Comparison of ENCODE assay signal across 1 cellular context in the genomic region with DNA sequence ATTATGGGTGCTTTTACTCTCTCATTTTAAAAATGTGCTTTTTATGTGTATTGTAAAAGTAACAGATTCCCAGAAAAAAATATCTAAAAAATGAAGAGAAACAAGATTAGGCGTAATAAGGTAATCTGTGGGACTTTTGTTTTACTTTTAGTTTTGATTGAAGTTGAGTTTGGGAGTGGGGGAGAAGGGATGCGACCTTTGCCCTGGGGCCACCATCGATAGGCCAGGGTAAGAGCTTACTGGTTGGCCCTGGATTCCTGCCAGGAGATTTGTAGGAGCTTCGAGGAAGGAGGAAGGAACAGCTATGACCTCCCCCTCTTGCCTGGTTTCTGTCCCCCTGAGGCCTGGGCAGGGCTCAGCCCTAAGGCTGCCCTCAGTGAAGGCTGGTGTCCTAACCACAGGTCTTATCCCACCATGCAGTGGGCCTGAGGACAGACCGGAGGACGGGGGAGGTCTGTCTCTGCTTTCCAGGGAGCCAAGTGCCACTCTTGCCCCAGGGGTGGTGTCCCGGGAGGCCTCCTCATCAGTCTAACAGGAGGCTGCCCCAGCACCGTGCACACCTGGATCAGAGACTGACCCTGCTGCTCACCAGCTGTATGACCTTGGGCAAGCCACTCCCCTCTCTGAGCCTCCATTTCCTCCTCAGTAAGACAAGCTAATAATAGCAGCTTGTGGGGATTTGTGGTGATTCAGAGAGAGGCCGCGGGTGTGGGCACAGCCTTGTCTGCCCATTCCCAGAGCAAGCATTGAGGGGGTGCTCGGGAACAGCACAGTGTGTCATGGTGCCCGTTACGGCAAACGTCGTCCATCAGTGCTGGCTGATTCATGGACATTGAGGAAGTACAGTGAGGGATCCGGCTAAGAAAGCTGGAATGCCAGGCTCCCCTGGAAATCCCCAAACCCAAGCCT.
TF ChIP-seq lines count a peak whose summit lies in the region.

No MANE protein-coding gene starts in this region.

TF ChIP-seq in GM23338, 12 proteins besides CTCF, POLR2A, EP300 and RAD21 (continued from another document):
- TF ChIP-seq, protein P1, sequence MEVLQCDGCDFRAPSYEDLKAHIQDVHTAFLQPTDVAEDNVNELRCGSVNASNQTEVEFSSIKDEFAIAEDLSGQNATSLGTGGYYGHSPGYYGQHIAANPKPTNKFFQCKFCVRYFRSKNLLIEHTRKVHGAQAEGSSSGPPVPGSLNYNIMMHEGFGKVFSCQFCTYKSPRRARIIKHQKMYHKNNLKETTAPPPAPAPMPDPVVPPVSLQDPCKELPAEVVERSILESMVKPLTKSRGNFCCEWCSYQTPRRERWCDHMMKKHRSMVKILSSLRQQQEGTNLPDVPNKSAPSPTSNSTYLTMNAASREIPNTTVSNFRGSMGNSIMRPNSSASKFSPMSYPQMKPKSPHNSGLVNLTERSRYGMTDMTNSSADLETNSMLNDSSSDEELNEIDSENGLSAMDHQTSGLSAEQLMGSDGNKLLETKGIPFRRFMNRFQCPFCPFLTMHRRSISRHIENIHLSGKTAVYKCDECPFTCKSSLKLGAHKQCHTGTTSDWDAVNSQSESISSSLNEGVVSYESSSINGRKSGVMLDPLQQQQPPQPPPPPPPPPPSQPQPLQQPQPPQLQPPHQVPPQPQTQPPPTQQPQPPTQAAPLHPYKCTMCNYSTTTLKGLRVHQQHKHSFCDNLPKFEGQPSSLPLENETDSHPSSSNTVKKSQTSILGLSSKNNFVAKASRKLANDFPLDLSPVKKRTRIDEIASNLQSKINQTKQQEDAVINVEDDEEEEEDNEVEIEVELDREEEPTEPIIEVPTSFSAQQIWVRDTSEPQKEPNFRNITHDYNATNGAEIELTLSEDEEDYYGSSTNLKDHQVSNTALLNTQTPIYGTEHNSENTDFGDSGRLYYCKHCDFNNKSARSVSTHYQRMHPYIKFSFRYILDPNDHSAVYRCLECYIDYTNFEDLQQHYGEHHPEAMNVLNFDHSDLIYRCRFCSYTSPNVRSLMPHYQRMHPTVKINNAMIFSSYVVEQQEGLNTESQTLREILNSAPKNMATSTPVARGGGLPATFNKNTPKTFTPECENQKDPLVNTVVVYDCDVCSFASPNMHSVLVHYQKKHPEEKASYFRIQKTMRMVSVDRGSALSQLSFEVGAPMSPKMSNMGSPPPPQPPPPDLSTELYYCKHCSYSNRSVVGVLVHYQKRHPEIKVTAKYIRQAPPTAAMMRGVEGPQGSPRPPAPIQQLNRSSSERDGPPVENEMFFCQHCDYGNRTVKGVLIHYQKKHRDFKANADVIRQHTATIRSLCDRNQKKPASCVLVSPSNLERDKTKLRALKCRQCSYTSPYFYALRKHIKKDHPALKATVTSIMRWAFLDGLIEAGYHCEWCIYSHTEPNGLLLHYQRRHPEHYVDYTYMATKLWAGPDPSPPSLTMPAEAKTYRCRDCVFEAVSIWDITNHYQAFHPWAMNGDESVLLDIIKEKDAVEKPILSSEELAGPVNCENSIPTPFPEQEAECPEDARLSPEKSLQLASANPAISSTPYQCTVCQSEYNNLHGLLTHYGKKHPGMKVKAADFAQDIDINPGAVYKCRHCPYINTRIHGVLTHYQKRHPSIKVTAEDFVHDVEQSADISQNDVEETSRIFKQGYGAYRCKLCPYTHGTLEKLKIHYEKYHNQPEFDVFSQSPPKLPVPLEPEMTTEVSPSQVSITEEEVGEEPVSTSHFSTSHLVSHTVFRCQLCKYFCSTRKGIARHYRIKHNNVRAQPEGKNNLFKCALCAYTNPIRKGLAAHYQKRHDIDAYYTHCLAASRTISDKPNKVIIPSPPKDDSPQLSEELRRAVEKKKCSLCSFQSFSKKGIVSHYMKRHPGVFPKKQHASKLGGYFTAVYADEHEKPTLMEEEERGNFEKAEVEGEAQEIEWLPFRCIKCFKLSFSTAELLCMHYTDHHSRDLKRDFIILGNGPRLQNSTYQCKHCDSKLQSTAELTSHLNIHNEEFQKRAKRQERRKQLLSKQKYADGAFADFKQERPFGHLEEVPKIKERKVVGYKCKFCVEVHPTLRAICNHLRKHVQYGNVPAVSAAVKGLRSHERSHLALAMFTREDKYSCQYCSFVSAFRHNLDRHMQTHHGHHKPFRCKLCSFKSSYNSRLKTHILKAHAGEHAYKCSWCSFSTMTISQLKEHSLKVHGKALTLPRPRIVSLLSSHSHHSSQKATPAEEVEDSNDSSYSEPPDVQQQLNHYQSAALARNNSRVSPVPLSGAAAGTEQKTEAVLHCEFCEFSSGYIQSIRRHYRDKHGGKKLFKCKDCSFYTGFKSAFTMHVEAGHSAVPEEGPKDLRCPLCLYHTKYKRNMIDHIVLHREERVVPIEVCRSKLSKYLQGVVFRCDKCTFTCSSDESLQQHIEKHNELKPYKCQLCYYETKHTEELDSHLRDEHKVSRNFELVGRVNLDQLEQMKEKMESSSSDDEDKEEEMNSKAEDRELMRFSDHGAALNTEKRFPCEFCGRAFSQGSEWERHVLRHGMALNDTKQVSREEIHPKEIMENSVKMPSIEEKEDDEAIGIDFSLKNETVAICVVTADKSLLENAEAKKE (CRISPR knock-in tag; IDR thresholded peaks at IDR 0.05) = no peak
- TF ChIP-seq POLR2AphosphoS5 (IDR thresholded peaks at IDR 0.05; ENCODE audit: low read depth) = no peak
